Comparison of ENCODE assay signal across 18 cellular contexts in the genomic region with DNA sequence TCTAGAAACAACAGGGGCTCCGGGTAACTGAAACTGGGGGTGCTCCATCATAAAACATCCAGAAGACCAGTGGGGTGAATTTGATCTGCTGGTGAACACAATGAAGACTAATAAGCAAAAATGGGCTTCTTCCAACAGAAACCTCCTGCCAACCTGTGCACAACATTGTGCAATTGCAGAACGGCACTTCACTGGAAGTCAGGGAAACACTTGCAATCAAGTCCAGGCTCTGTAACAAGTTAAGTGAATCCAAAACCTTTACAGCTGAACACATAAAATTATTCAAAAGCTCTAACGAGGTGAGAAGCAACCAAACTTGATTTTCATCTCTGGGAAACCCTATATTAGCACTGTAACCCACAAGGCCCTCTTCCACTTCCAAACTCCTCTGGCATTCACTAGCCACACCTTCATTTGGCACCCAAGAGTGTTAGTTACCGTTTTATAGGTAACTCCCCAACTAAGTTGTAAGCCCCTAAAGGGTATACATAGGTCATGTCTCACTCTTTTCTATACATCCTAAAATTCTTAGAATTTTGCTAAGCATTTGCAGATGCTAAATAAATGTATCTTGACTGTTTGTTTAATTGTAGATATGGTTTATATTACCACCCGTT.
"Had no signal": no experiment of that assay in that cellular context is flagged by ENCODE, and none has a peak within 500 bp of the region (broad histone marks: within the 10 kb centered on the region; RNA-seq: fewer than 3 reads in every experiment).

No MANE protein-coding gene starts in this region.

- DNase-seq: activated CD4-positive, alpha-beta memory T cell treated with anti-CD3 and anti-CD28 coated beads for 36 hours; activated CD4-positive, alpha-beta T cell treated with anti-CD3 and anti-CD28 coated beads for 36 hours; activated CD8-positive, alpha-beta memory T cell treated with anti-CD3 and anti-CD28 coated beads, Interleukin-2, amount 10 ng/mL, durations not matched to agents 7 days and 5 days; activated naive CD4-positive, alpha-beta T cell treated with anti-CD3 and anti-CD28 coated beads, Interleukin-2, amount 10 ng/mL, durations not matched to agents 7 days and 5 days; activated T-cell treated with anti-CD3 and anti-CD28 coated beads, Interleukin-2, amount 50 U/mL, for 1 hour; nephron progenitor cell; occipital lobe; right cardiac atrium; stimulated activated CD4-positive, alpha-beta T cell treated with anti-CD3 and anti-CD28 coated beads, Interleukin-4, amount 100 ng/mL, for 4 hours; stimulated activated CD8-positive, alpha-beta memory T cell treated with anti-CD3 and anti-CD28 coated beads, Interleukin-4, amount 100 ng/mL, for 48 hours; stimulated activated naive CD8-positive, alpha-beta T cell treated with anti-CD3 and anti-CD28 coated beads, Interleukin-15, Interleukin-2, amounts not matched to agents 100 U/mL and 50 U/mL, for 24 hours; T-helper 2 cell had no signal

- H3K9me3 Mint-ChIP-seq: activated CD4-positive, alpha-beta memory T cell treated with anti-CD3 and anti-CD28 coated beads for 36 hours; activated naive CD4-positive, alpha-beta T cell treated with anti-CD3 and anti-CD28 coated beads, Interleukin-2, amount 10 ng/mL, durations not matched to agents 7 days and 5 days; activated T-helper 2 cell treated with anti-CD3 and anti-CD28 coated beads, Interferon-gamma antibody, Interleukin-2, Interleukin-4, amounts not matched to agents 10 μg/mL and 5 μg/mL and 100 μg/mL, durations not matched to agents 14 hours and 24 hours and 36 hours; nephron progenitor cell; type B pancreatic cell had no signal

- H3K4me2 ChIP-seq: smooth muscle cell had no signal

- H3K4me1 ChIP-seq: prostate gland had no signal

- H3K36me3 ChIP-seq: cardiac muscle cell, prostate gland had no signal

- H3K9me3 ChIP-seq: prostate gland had no signal

- H3K27ac ChIP-seq: cardiac muscle cell, epithelial cell of prostate, prostate gland had no signal

- ATAC-seq: activated CD4-positive, alpha-beta T cell treated with anti-CD3 and anti-CD28 coated beads for 36 hours; activated CD8-positive, alpha-beta memory T cell treated with anti-CD3 and anti-CD28 coated beads, Interleukin-2, amount 10 ng/mL, durations not matched to agents 7 days and 5 days; right cardiac atrium; stimulated activated naive CD8-positive, alpha-beta T cell treated with anti-CD3 and anti-CD28 coated beads, Interleukin-15, Interleukin-2, amounts not matched to agents 100 U/mL and 50 U/mL, for 24 hours had no signal

- H3K4me1 Mint-ChIP-seq: activated CD4-positive, alpha-beta T cell treated with anti-CD3 and anti-CD28 coated beads for 36 hours; activated CD8-positive, alpha-beta memory T cell treated with anti-CD3 and anti-CD28 coated beads, Interleukin-2, amount 10 ng/mL, durations not matched to agents 7 days and 5 days; activated naive CD4-positive, alpha-beta T cell treated with anti-CD3 and anti-CD28 coated beads, Interleukin-2, amount 10 ng/mL, durations not matched to agents 7 days and 5 days; nephron progenitor cell had no signal

- H3K27me3 Mint-ChIP-seq: activated CD4-positive, alpha-beta memory T cell treated with anti-CD3 and anti-CD28 coated beads for 36 hours; activated CD4-positive, alpha-beta T cell treated with anti-CD3 and anti-CD28 coated beads for 36 hours; activated CD8-positive, alpha-beta memory T cell treated with anti-CD3 and anti-CD28 coated beads, Interleukin-2, amount 10 ng/mL, durations not matched to agents 7 days and 5 days; activated naive CD4-positive, alpha-beta T cell treated with anti-CD3 and anti-CD28 coated beads, Interleukin-2, amount 10 ng/mL, durations not matched to agents 7 days and 5 days; type B pancreatic cell had no signal

- H3K27me3 ChIP-seq: cardiac muscle cell had no signal

- H3K4me3 ChIP-seq: cardiac muscle cell, prostate gland, smooth muscle cell had no signal

- H3K27ac Mint-ChIP-seq: activated CD4-positive, alpha-beta memory T cell treated with anti-CD3 and anti-CD28 coated beads for 36 hours; activated CD4-positive, alpha-beta T cell treated with anti-CD3 and anti-CD28 coated beads for 36 hours; activated CD8-positive, alpha-beta memory T cell treated with anti-CD3 and anti-CD28 coated beads, Interleukin-2, amount 10 ng/mL, durations not matched to agents 7 days and 5 days; activated naive CD4-positive, alpha-beta T cell treated with anti-CD3 and anti-CD28 coated beads, Interleukin-2, amount 10 ng/mL, durations not matched to agents 7 days and 5 days; activated T-helper 2 cell treated with anti-CD3 and anti-CD28 coated beads, Interferon-gamma antibody, Interleukin-2, Interleukin-4, amounts not matched to agents 10 μg/mL and 5 μg/mL and 100 μg/mL, durations not matched to agents 14 hours and 24 hours and 36 hours; nephron progenitor cell; type B pancreatic cell had no signal

- H3K4me3 Mint-ChIP-seq: activated CD4-positive, alpha-beta memory T cell treated with anti-CD3 and anti-CD28 coated beads for 36 hours; activated CD4-positive, alpha-beta T cell treated with anti-CD3 and anti-CD28 coated beads for 36 hours; activated CD8-positive, alpha-beta memory T cell treated with anti-CD3 and anti-CD28 coated beads, Interleukin-2, amount 10 ng/mL, durations not matched to agents 7 days and 5 days; activated naive CD4-positive, alpha-beta T cell treated with anti-CD3 and anti-CD28 coated beads, Interleukin-2, amount 10 ng/mL, durations not matched to agents 7 days and 5 days; nephron progenitor cell; type B pancreatic cell had no signal

- H3K36me3 Mint-ChIP-seq: activated naive CD4-positive, alpha-beta T cell treated with anti-CD3 and anti-CD28 coated beads, Interleukin-2, amount 10 ng/mL, durations not matched to agents 7 days and 5 days had no signal
